9 cellular contexts compared by ENCODE assay signal in the genomic region with DNA sequence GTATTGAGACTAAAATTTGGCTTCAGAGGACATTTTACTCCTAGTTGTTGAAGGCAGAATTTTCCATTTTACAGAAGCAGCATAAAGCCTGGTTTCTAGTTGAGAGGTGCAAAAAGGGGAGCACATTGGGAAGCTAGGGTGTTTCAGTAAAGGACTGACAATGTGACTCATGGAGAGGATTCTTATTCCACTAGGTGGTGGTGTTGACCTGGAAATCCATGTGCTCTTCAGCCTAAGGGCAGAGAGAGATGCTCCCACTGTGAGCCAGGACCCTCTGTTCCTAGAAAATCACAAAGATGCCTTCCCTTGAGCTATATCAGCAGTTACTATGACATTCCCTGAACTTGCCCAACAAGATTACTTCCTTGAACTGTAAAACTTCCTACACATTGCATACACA.
DNase-seq lines count a peak whose midpoint lies in the region; ATAC-seq and TF ChIP-seq lines count a peak whose summit lies in the region.
"Had no signal": no experiment of that assay in that cellular context is flagged by ENCODE, and none has a peak within 500 bp of the region (broad histone marks: within the 10 kb centered on the region; RNA-seq: fewer than 3 reads in every experiment).

No MANE protein-coding gene starts in this region.

- H3K4me1 ChIP-seq in CD8-positive, alpha-beta memory T cell (ENCODE audit: insufficient read depth, low read length), result no peaks in the 10 kb centered on the region

- H3K4me3 ChIP-seq in CD8-positive, alpha-beta memory T cell (ENCODE audit: low read length), result no peak overlapping the region

- no peaks in the 10 kb centered on the region for H3K27me3 ChIP-seq in CD8-positive, alpha-beta memory T cell (ENCODE audit: insufficient read depth, low read length, poor library complexity, severe bottlenecking)

- peaks cover 6 to 17% (median 14%) of the 10 kb centered on the region in 5 donors for H3K9me3 Mint-ChIP-seq in CD8-positive, alpha-beta memory T cell
- peaks cover 5% of the 10 kb centered on the region for H3K9me3 Mint-ChIP-seq in activated naive CD4-positive, alpha-beta T cell treated with anti-CD3 and anti-CD28 coated beads, Interleukin-2, amount 10 ng/mL, durations not matched to agents 7 days and 5 days
- H3K9me3 Mint-ChIP-seq: activated naive CD4-positive, alpha-beta T cell treated with anti-CD3 and anti-CD28 coated beads, Interleukin-2, amount 50 U/mL, for 24 hours had no signal

- peak; percentile 21 for DNase-seq in COR-L47 (lab: John Stamatoyannopoulos, UW)
- peak; percentile 14 for DNase-seq in HEK293T (ENCODE audit: extremely low spot score)
- peak; percentile 14 for DNase-seq in RPMI7951 (ENCODE audit: low read depth)
- DNase-seq in inferior parietal cortex (ENCODE audit: extremely low spot score), result peak; percentile 57
- no peak for DNase-seq in CD8-positive, alpha-beta memory T cell
- no peak for DNase-seq in activated naive CD4-positive, alpha-beta T cell treated with anti-CD3 and anti-CD28 coated beads, Interleukin-2, amount 10 ng/mL, durations not matched to agents 7 days and 5 days

- no peak for ATAC-seq in GM18498 (IDR thresholded peaks at IDR 0.05; ENCODE audit: unreplicated experiment)
- ATAC-seq in HG02970 (IDR thresholded peaks at IDR 0.05; ENCODE audit: low FRiP score, unreplicated experiment), result no peak

- H3K4me1 Mint-ChIP-seq in CD8-positive, alpha-beta memory T cell, result no peaks in the 10 kb centered on the region
- H3K4me1 Mint-ChIP-seq in activated naive CD4-positive, alpha-beta T cell treated with anti-CD3 and anti-CD28 coated beads, Interleukin-2, amount 10 ng/mL, durations not matched to agents 7 days and 5 days, result no peaks in the 10 kb centered on the region
- H3K4me1 Mint-ChIP-seq: activated naive CD4-positive, alpha-beta T cell treated with anti-CD3 and anti-CD28 coated beads, Interleukin-2, amount 50 U/mL, for 24 hours had no signal

- CTCF ChIA-PET in HEK293T (lab: Yijun Ruan, JAX), result interaction anchor here (0.6 to 1.3 kb wide), 2 partner anchors 15 to 485 kb away, joined by 3 read pairs; no protein-coding TSS in a partner anchor
- CTCF ChIA-PET in CD8-positive, alpha-beta memory T cell (lab: Charles Lee), result no interaction called here
- CTCF ChIA-PET in activated naive CD4-positive, alpha-beta T cell treated with anti-CD3 and anti-CD28 coated beads, Interleukin-2, amount 10 ng/mL, durations not matched to agents 7 days and 5 days (lab: Charles Lee), result no interaction called here

- no peak overlapping the region for H3K27ac ChIP-seq in CD8-positive, alpha-beta memory T cell (ENCODE audit: low read depth, low read length)

- H3K9me3 ChIP-seq in CD8-positive, alpha-beta memory T cell (ENCODE audit: low read length), result peaks cover 6% of the 10 kb centered on the region

- H3K36me3 ChIP-seq in CD8-positive, alpha-beta memory T cell (ENCODE audit: insufficient read depth, low read length), result no peaks in the 10 kb centered on the region

- no peaks in the 10 kb centered on the region for H3K36me3 Mint-ChIP-seq in CD8-positive, alpha-beta memory T cell
- H3K36me3 Mint-ChIP-seq in activated naive CD4-positive, alpha-beta T cell treated with anti-CD3 and anti-CD28 coated beads, Interleukin-2, amount 10 ng/mL, durations not matched to agents 7 days and 5 days, result no peaks in the 10 kb centered on the region
- H3K36me3 Mint-ChIP-seq: activated naive CD4-positive, alpha-beta T cell treated with anti-CD3 and anti-CD28 coated beads, Interleukin-2, amount 50 U/mL, for 24 hours had no signal

- H3K27ac Mint-ChIP-seq in CD8-positive, alpha-beta memory T cell, result no peak overlapping the region
- H3K27ac Mint-ChIP-seq in activated naive CD4-positive, alpha-beta T cell treated with anti-CD3 and anti-CD28 coated beads, Interleukin-2, amount 10 ng/mL, durations not matched to agents 7 days and 5 days, result no peak overlapping the region
- H3K27ac Mint-ChIP-seq: activated naive CD4-positive, alpha-beta T cell treated with anti-CD3 and anti-CD28 coated beads, Interleukin-2, amount 50 U/mL, for 24 hours had no signal

- no peak overlapping the region for H3K4me3 Mint-ChIP-seq in CD8-positive, alpha-beta memory T cell
- no peak overlapping the region for H3K4me3 Mint-ChIP-seq in activated naive CD4-positive, alpha-beta T cell treated with anti-CD3 and anti-CD28 coated beads, Interleukin-2, amount 10 ng/mL, durations not matched to agents 7 days and 5 days
- H3K4me3 Mint-ChIP-seq: activated naive CD4-positive, alpha-beta T cell treated with anti-CD3 and anti-CD28 coated beads, Interleukin-2, amount 50 U/mL, for 24 hours had no signal

- no peaks in the 10 kb centered on the region for H3K27me3 Mint-ChIP-seq in CD8-positive, alpha-beta memory T cell
- H3K27me3 Mint-ChIP-seq in activated naive CD4-positive, alpha-beta T cell treated with anti-CD3 and anti-CD28 coated beads, Interleukin-2, amount 10 ng/mL, durations not matched to agents 7 days and 5 days, result no peaks in the 10 kb centered on the region
- H3K27me3 Mint-ChIP-seq: activated naive CD4-positive, alpha-beta T cell treated with anti-CD3 and anti-CD28 coated beads, Interleukin-2, amount 50 U/mL, for 24 hours had no signal

- POLR2A ChIA-PET in HEK293T (lab: Yijun Ruan, JAX), result no interaction called here
- POLR2A ChIA-PET in CD8-positive, alpha-beta memory T cell (lab: Charles Lee), result no interaction called here

TF ChIP-seq in HEK293T, 16 proteins besides CTCF, POLR2A, EP300 and RAD21:
- TF ChIP-seq L3MBTL2 (conservative IDR thresholded peaks at IDR 0.05), result no peak

Comparison
In these comparisons a context has a peak if more than half of its experiments do, and no peak if none do; other contexts are left out.
1. DNase-seq: peak in COR-L47 (single experiment), HEK293T (single experiment), RPMI7951 (single experiment) and inferior parietal cortex (single experiment); none in CD8-positive, alpha-beta memory T cell (0 of 5) and activated naive CD4-positive, alpha-beta T cell treated with anti-CD3 and anti-CD28 coated beads, Interleukin-2, amount 10 ng/mL, durations not matched to agents 7 days and 5 days (single experiment).